In genomic region chr1:180548686-180549326, GRCh38 we compare ENCODE assay signal across 21 cellular contexts. TPM values are rescaled to one million over a fixed set of nuclear protein-coding genes. Genes with fewer than 3 reads are reported as not detected.
DNase-seq lines count a peak whose midpoint lies in the region; TF ChIP-seq lines count a peak whose summit lies in the region.
"Had no signal": no experiment of that assay in that cellular context is flagged by ENCODE, and none has a peak within 500 bp of the region (broad histone marks: within the 10 kb centered on the region; RNA-seq: fewer than 3 reads in every experiment).

No MANE protein-coding gene starts in this region.

- no peak overlapping the region for H3K4me3 ChIP-seq in mammary epithelial cell (replicated peaks in 1 of 3; ENCODE audit: insufficient read depth in 1 of 3, low read depth in 2 of 3, low read length in 3 of 3)
- H3K4me3 ChIP-seq: GM12878, ovary, smooth muscle cell had no signal

- intact Hi-C loops in mammary epithelial cell (cut with micrococcal nuclease): no loop called here

- no peaks in the 10 kb centered on the region for H3K9me3 Mint-ChIP-seq in endothelial cell (ENCODE audit: unreplicated experiment)
- H3K9me3 Mint-ChIP-seq: activated CD4-positive, alpha-beta T cell treated with anti-CD3 and anti-CD28 coated beads, Interleukin-2, amount 10 ng/mL, durations not matched to agents 7 days and 5 days had no signal

- CTCF ChIA-PET in mammary epithelial cell (lab: Charles Lee; ENCODE audit: low non-redundant PET): no interaction called here

- H3K79me2 ChIP-seq in mammary epithelial cell (ENCODE audit: insufficient read depth, low read length): no peaks in the 10 kb centered on the region

- no peaks in the 10 kb centered on the region for H3K4me1 Mint-ChIP-seq in endothelial cell (ENCODE audit: unreplicated experiment)
- H3K4me1 Mint-ChIP-seq: activated CD4-positive, alpha-beta T cell treated with anti-CD3 and anti-CD28 coated beads, Interleukin-2, amount 10 ng/mL, durations not matched to agents 7 days and 5 days had no signal

- no peak overlapping the region for H3K27ac ChIP-seq in mammary epithelial cell (ENCODE audit: insufficient read depth, low read depth, low read length)
- H3K27ac ChIP-seq: ovary had no signal

- no peaks in the 10 kb centered on the region for H3K36me3 ChIP-seq in mammary epithelial cell (ENCODE audit: insufficient read depth, low read length)
- H3K36me3 ChIP-seq: ovary had no signal

- no peak overlapping the region for H3K9ac ChIP-seq in mammary epithelial cell (ENCODE audit: insufficient read depth, low read length)

- in situ Hi-C loops in mammary epithelial cell (cut with MboI; ENCODE audit: low sequenced_read_pairs in 2 of 2): no loop called here

- no peak overlapping the region for H3K4me3 Mint-ChIP-seq in endothelial cell (ENCODE audit: unreplicated experiment)
- H3K4me3 Mint-ChIP-seq: activated CD4-positive, alpha-beta T cell treated with anti-CD3 and anti-CD28 coated beads, Interleukin-2, amount 10 ng/mL, durations not matched to agents 7 days and 5 days had no signal

- TF ChIP-seq CTCF in endothelial cell (IDR thresholded peaks at IDR 0.05; ENCODE audit: unreplicated experiment) (no peak), mammary epithelial cell (conservative IDR thresholded peaks at IDR 0.05 in 1 of 2, IDR thresholded peaks at IDR 0.05 in 1 of 2; ENCODE audit: extremely low read depth in 1 of 2, insufficient read depth in 1 of 2, low read depth in 1 of 2, low read length in 2 of 2) (no peak)

- DNase-seq in DMS153 (lab: John Stamatoyannopoulos, UW) (peak; percentile 23), NCI-H128 (lab: John Stamatoyannopoulos, UW; ENCODE audit: unreplicated experiment) (peak; percentile 68), NCI-H2227 (lab: John Stamatoyannopoulos, UW; ENCODE audit: unreplicated experiment) (peak; percentile 82), kidney glomerular epithelial cell (lab: John Stamatoyannopoulos, UW) (peak; percentile 27), midbrain (lab: John Stamatoyannopoulos, UW) (no peak), endothelial cell (ENCODE audit: low spot score) (no peak), NOMO-1 treated with dmso at 0.1 percent for 144 hours (lab: John Stamatoyannopoulos, UW; ENCODE audit: unreplicated experiment) (no peak), mammary epithelial cell (no peak)
- DNase-seq: activated CD4-positive, alpha-beta T cell treated with anti-CD3 and anti-CD28 coated beads, Interleukin-2, amount 10 ng/mL, durations not matched to agents 7 days and 5 days; activated naive CD4-positive, alpha-beta T cell; anterior cingulate cortex; foreskin fibroblast; GDM1; left colon; NCI-H1048; ovary had no signal

- H2AFZ ChIP-seq in mammary epithelial cell (ENCODE audit: low read depth, low read length): no peak overlapping the region

- H4K20me1 ChIP-seq in mammary epithelial cell (ENCODE audit: insufficient read depth, low read length): no peaks in the 10 kb centered on the region

- no peaks in the 10 kb centered on the region for H3K27me3 Mint-ChIP-seq in endothelial cell (ENCODE audit: unreplicated experiment)

- H3K27me3 ChIP-seq in mammary epithelial cell (ENCODE audit: insufficient read depth, low read length): no peaks in the 10 kb centered on the region
- H3K27me3 ChIP-seq: ovary had no signal

- no peaks in the 10 kb centered on the region for H3K9me3 ChIP-seq in mammary epithelial cell (replicated peaks; ENCODE audit: insufficient read depth, low read length)
- H3K9me3 ChIP-seq: ovary had no signal

- 85% methylated on average over 8 of the region's 8 CpGs for WGBS in mammary epithelial cell (ENCODE audit: low coverage, missing lambda C conversion rate)

- no TSS peak for BruUV-seq in mammary epithelial cell (replicated peaks; lab: Mats Ljungman, UMichigan)

- no peaks in the 10 kb centered on the region for H3K4me1 ChIP-seq in mammary epithelial cell (ENCODE audit: insufficient read depth, low read length)

- H3K27ac Mint-ChIP-seq in endothelial cell (ENCODE audit: unreplicated experiment): no peak overlapping the region
- H3K27ac Mint-ChIP-seq: activated CD4-positive, alpha-beta T cell treated with anti-CD3 and anti-CD28 coated beads, Interleukin-2, amount 10 ng/mL, durations not matched to agents 7 days and 5 days had no signal

- H3K36me3 Mint-ChIP-seq in endothelial cell (ENCODE audit: low read depth, unreplicated experiment): no peaks in the 10 kb centered on the region

- dilution Hi-C loops in mammary epithelial cell (cut with HindIII; ENCODE audit: low sequenced_read_pairs): no loop called here

- no peak overlapping the region for H3K4me2 ChIP-seq in mammary epithelial cell (ENCODE audit: insufficient read depth, low read depth, low read length)
- H3K4me2 ChIP-seq: smooth muscle cell had no signal

RNA-seq across cellular contexts. Expression of gene OVAAL, which starts 10.0 kb away (rescaled TPM):
- total RNA-seq in endothelial cell (ENCODE audit: unreplicated experiment) (not detected), mammary epithelial cell (under 1 TPM in 1 of 2 donors, not detected in 1; 0.17 TPM)
- 0.03 TPM for polyA plus RNA-seq in mammary epithelial cell
- polyA minus RNA-seq in mammary epithelial cell: not detected
- total RNA-seq: activated CD4-positive, alpha-beta T cell treated with anti-CD3 and anti-CD28 coated beads, Interleukin-2, amount 10 ng/mL, durations not matched to agents 7 days and 5 days; endothelial cell of umbilical vein; GM12878; left colon; mononuclear cell; ovary; smooth muscle cell; temporal lobe had no signal
- polyA plus RNA-seq: ovary, smooth muscle cell had no signal

RNA-seq across cellular contexts. Expression of gene ACBD6, which starts 46.4 kb away (rescaled TPM):
- total RNA-seq in endothelial cell (ENCODE audit: unreplicated experiment) (46.5 TPM), mammary epithelial cell (10 to 100 TPM; 50.7 to 77.8 TPM)
- polyA plus RNA-seq in mammary epithelial cell: 60.0 TPM
- 50.0 TPM for polyA minus RNA-seq in mammary epithelial cell

Comparison
In these comparisons a context has a peak if more than half of its experiments do, and no peak if none do; other contexts are left out.
1. DNase-seq: peak in DMS153 (single experiment), NCI-H128 (single experiment), NCI-H2227 (single experiment) and kidney glomerular epithelial cell (single experiment); none in midbrain (single experiment), endothelial cell (single experiment), NOMO-1 treated with dmso at 0.1 percent for 144 hours (single experiment) and mammary epithelial cell (single experiment).